In genomic region chr22:36386900-36387663, GRCh38 we compare ENCODE assay signal across 8 cellular contexts. TPM values are rescaled to one million over a fixed set of nuclear protein-coding genes. Genes with fewer than 3 reads are reported as not detected.
DNase-seq lines count a peak whose midpoint lies in the region; ATAC-seq and TF ChIP-seq lines count a peak whose summit lies in the region.

No MANE protein-coding gene starts in this region.

- H3K23ac ChIP-seq in neuronal stem cell (ENCODE audit: low read depth, low read length, poor library complexity), result peak overlapping the region; percentile 69

- whole genome bisulfite sequencing in neuronal stem cell (ENCODE audit: extremely low coverage in 2 of 2, insufficient read length in 2 of 2, insufficient replicate concordance in 1 of 2), 2 donors, result no CpG with 5 or more reads among the region's 81 CpGs

- H3K27ac ChIP-seq in neuronal stem cell (replicated peaks; ENCODE audit: low read length), result peak overlapping the region; percentile 94

- H3K27me3 Mint-ChIP-seq in CD14-positive monocyte (ENCODE audit: low read depth in 3 of 3) (peaks cover 0 to 3% (median 1%) of the 10 kb centered on the region in 3 donors), IgD-negative memory B cell (no peaks in the 10 kb centered on the region)

- peak overlapping the region; percentile 92 to 95 for H3K4me3 Mint-ChIP-seq in CD14-positive monocyte
- H3K4me3 Mint-ChIP-seq in IgD-negative memory B cell, result peak overlapping the region; percentile 91 to 98 (median 95)

- peaks cover 15 to 31% of the 10 kb centered on the region in 2 donors for H3K36me3 Mint-ChIP-seq in CD14-positive monocyte
- peaks cover 8% of the 10 kb centered on the region for H3K36me3 Mint-ChIP-seq in IgD-negative memory B cell

- peaks cover 9% of the 10 kb centered on the region for H3K79me1 ChIP-seq in neuronal stem cell (ENCODE audit: low read depth, low read length)

- H3K9me3 ChIP-seq in neuronal stem cell (replicated peaks in 1 of 2; ENCODE audit: control insufficient read depth in 2 of 2, insufficient read depth in 1 of 2, low read depth in 1 of 2, low read length in 2 of 2), result peaks cover 0 to 2% of the 10 kb centered on the region in 2 donors

- H3K14ac ChIP-seq in neuronal stem cell (ENCODE audit: low read length), result peak overlapping the region; percentile 79

- peaks cover 0 to 3% (median 0%) of the 10 kb centered on the region in 7 donors for H3K9me3 Mint-ChIP-seq in CD14-positive monocyte
- no peaks in the 10 kb centered on the region for H3K9me3 Mint-ChIP-seq in IgD-negative memory B cell

- H3K27me3 ChIP-seq in neuronal stem cell (ENCODE audit: control insufficient read depth in 3 of 3, insufficient read depth in 3 of 3, low read depth in 1 of 3, low read length in 3 of 3), result no peaks in the 10 kb centered on the region

- peak overlapping the region; percentile 96 for H2AK5ac ChIP-seq in neuronal stem cell (ENCODE audit: low read depth, low read length)

- peak overlapping the region; percentile 96 for H2BK15ac ChIP-seq in neuronal stem cell (ENCODE audit: low read length)

- H3K36me3 ChIP-seq in neuronal stem cell (replicated peaks in 1 of 2; ENCODE audit: control insufficient read depth in 2 of 2, insufficient read depth in 2 of 2, low read length in 2 of 2), result peaks cover 2 to 9% of the 10 kb centered on the region in 2 donors

- H3K4me1 Mint-ChIP-seq in CD14-positive monocyte (peaks cover 61% of the 10 kb centered on the region), IgD-negative memory B cell (peaks cover 32 to 44% (median 43%) of the 10 kb centered on the region in 3 donors)

- no peak for TF ChIP-seq CTCF in CD14-positive monocyte (IDR thresholded peaks at IDR 0.05)
- TF ChIP-seq CTCF in foreskin fibroblast (IDR thresholded peaks at IDR 0.05; ENCODE audit: low read depth, low read length), result no peak

- peak overlapping the region; percentile 98 for H3K18ac ChIP-seq in neuronal stem cell (ENCODE audit: low read length)

- DNase-seq in CD14-positive monocyte (ENCODE audit: low spot score) (peak; percentile 87), foreskin fibroblast (peak in 1 of 2 donors; percentile 78), neuronal stem cell (ENCODE audit: low spot score) (no peak), NCI-H345 (lab: John Stamatoyannopoulos, UW) (no peak), NCI-H510A treated with DMSO at 0.1 percent for 48 hours (lab: John Stamatoyannopoulos, UW) (no peak)
- DNase-seq in activated CD8-positive, alpha-beta memory T cell treated with anti-CD3 and anti-CD28 coated beads, Interleukin-2, amount 50 U/mL, for 48 hours, result peak; percentile 84

- H3K27ac Mint-ChIP-seq in CD14-positive monocyte (peak overlapping the region; percentile 94 to 99 (median 96)), IgD-negative memory B cell (peak overlapping the region; percentile 89 to 99 (median 94))

- no peak overlapping the region for H4K91ac ChIP-seq in neuronal stem cell (ENCODE audit: low read depth, low read length, poor library complexity)

- H2AFZ ChIP-seq in neuronal stem cell (ENCODE audit: low read length), result peak overlapping the region; percentile 90

- peak overlapping the region; percentile 95 for H3K9ac ChIP-seq in neuronal stem cell (ENCODE audit: low read depth, low read length, poor library complexity)

- H2BK5ac ChIP-seq in neuronal stem cell (ENCODE audit: low read length), result peak overlapping the region; percentile 2

- intact Hi-C loops in CD14-positive monocyte (cut with micrococcal nuclease), result loop anchor here (1.0 to 10.0 kb wide), 7 partner anchors 16 to 140 kb away; partner anchors contain the start of gene EIF3D (in 1 of the 2)

- H3K4me2 ChIP-seq in neuronal stem cell (ENCODE audit: insufficient read depth, low read length, poor library complexity, severe bottlenecking), result peak overlapping the region; percentile 95

- H2BK12ac ChIP-seq in neuronal stem cell (ENCODE audit: low read length), result peak overlapping the region; percentile 30

- H3K4ac ChIP-seq in neuronal stem cell (ENCODE audit: low read length), result no peak overlapping the region

- peak; percentile 17 for ATAC-seq in GM19397 (IDR thresholded peaks at IDR 0.05; ENCODE audit: unreplicated experiment)

- peak overlapping the region; percentile 53 for H2BK120ac ChIP-seq in neuronal stem cell (ENCODE audit: low read depth, low read length)

- H3K4me1 ChIP-seq in neuronal stem cell (ENCODE audit: control insufficient read depth in 2 of 2, insufficient read depth in 1 of 2, low read depth in 1 of 2, low read length in 2 of 2), result peaks cover 9 to 17% of the 10 kb centered on the region in 2 donors

- no peak overlapping the region for H4K8ac ChIP-seq in neuronal stem cell (ENCODE audit: low read depth, low read length)

- H3K4me3 ChIP-seq in foreskin fibroblast (ENCODE audit: low read depth in 1 of 2, low read length in 2 of 2) (peak overlapping the region; percentile 84 to 94), neuronal stem cell (ENCODE audit: low read length in 2 of 2) (peak overlapping the region; percentile 84 to 99)

RNA-seq across cellular contexts. Expression of gene MYH9, which starts 0.7 kb away (rescaled TPM):
- polyA plus RNA-seq in CD14-positive monocyte, result 10 to 100 TPM; 35.6 to 79.5 TPM
- polyA plus RNA-seq in IgD-negative memory B cell, result 231 TPM
- 60.4 TPM for polyA plus RNA-seq in neuronal stem cell (2013, experiment 1 of 2)
- polyA plus RNA-seq in neuronal stem cell (2013, experiment 2 of 2), result 59.3 TPM

Comparison
In these comparisons a context has a peak if more than half of its experiments do, and no peak if none do; other contexts are left out.
1. DNase-seq: peak in CD14-positive monocyte (single experiment) and activated CD8-positive, alpha-beta memory T cell treated with anti-CD3 and anti-CD28 coated beads, Interleukin-2, amount 50 U/mL, for 48 hours (single experiment); none in neuronal stem cell (single experiment), NCI-H345 (single experiment) and NCI-H510A treated with DMSO at 0.1 percent for 48 hours (single experiment).